In genomic region chr16:21727344-21727743, GRCh38 we compare ENCODE assay signal across 20 cellular contexts.
DNase-seq lines count a peak whose midpoint lies in the region; ATAC-seq and TF ChIP-seq lines count a peak whose summit lies in the region.
"Had no signal": no experiment of that assay in that cellular context is flagged by ENCODE, and none has a peak within 500 bp of the region (broad histone marks: within the 10 kb centered on the region; RNA-seq: fewer than 3 reads in every experiment).

No MANE protein-coding gene starts in this region.

- H3K9me3 Mint-ChIP-seq in endodermal cell = no peaks in the 10 kb centered on the region

- H3K4me1 ChIP-seq in OCI-LY3 (ENCODE audit: low read length) (peaks cover 16% of the 10 kb centered on the region), endodermal cell (ENCODE audit: control insufficient read depth, insufficient read depth, low read length) (no peaks in the 10 kb centered on the region), prostate gland (replicated peaks) (no peaks in the 10 kb centered on the region)
- H3K4me1 ChIP-seq: SJSA1 had no signal

- H3K36me3 Mint-ChIP-seq in endodermal cell (ENCODE audit: low read depth) = no peaks in the 10 kb centered on the region

- no peaks in the 10 kb centered on the region for H3K79me2 ChIP-seq in OCI-LY3 (ENCODE audit: low read length)

- H3K9ac ChIP-seq in OCI-LY3 (ENCODE audit: low read length) (no peak overlapping the region), endodermal cell (ENCODE audit: extremely low read depth, low read length, poor library complexity, severe bottlenecking) (no peak overlapping the region)
- H3K9ac ChIP-seq: KMS-11 had no signal

- intact Hi-C loops in prostate gland (cut with DNase I) = no loop called here

- no peaks in the 10 kb centered on the region for H4K20me1 ChIP-seq in OCI-LY3 (ENCODE audit: insufficient read depth, low read length)

- H3K36me3 ChIP-seq in OCI-LY3 (replicated peaks; ENCODE audit: low read depth, low read length) (peaks cover 5% of the 10 kb centered on the region), endodermal cell (ENCODE audit: control insufficient read depth, insufficient read depth, low read length) (no peaks in the 10 kb centered on the region), prostate gland (no peaks in the 10 kb centered on the region)
- H3K36me3 ChIP-seq: SJSA1 had no signal

- TF ChIP-seq CTCF in GM12864 (IDR thresholded peaks at IDR 0.05; ENCODE audit: low read depth, low read length, missing control alignments) = peak; percentile 9
- peak; percentile 20 for TF ChIP-seq CTCF in OCI-LY3 (IDR thresholded peaks at IDR 0.05; ENCODE audit: low read depth, low read length)
- peak; percentile 12 for TF ChIP-seq CTCF in endodermal cell (conservative IDR thresholded peaks at IDR 0.05)
- TF ChIP-seq CTCF in prostate gland (IDR thresholded peaks at IDR 0.05) = no peak

- H3K4me3 ChIP-seq in GM12864 (ENCODE audit: low read depth, low read length) (no peak overlapping the region), OCI-LY3 (ENCODE audit: low read length) (no peak overlapping the region), endodermal cell (ENCODE audit: low read length) (no peak overlapping the region), prostate gland (no peak overlapping the region)
- H3K4me3 ChIP-seq: SJSA1 had no signal

- no peak overlapping the region for H3K4me2 ChIP-seq in OCI-LY3 (ENCODE audit: low read length)
- H3K4me2 ChIP-seq: KMS-11 had no signal

- no peaks in the 10 kb centered on the region for H3K4me1 Mint-ChIP-seq in endodermal cell
- H3K4me1 Mint-ChIP-seq: B cell had no signal

- H3K27ac ChIP-seq in OCI-LY3 (ENCODE audit: low read length) (no peak overlapping the region), endodermal cell (ENCODE audit: low read depth, low read length) (no peak overlapping the region), prostate gland (no peak overlapping the region)
- H3K27ac ChIP-seq: KMS-11, SJSA1 had no signal

- no peak overlapping the region for H3K4me3 Mint-ChIP-seq in endodermal cell
- H3K4me3 Mint-ChIP-seq: B cell had no signal

- peak; percentile 18 for DNase-seq in activated CD4-positive, alpha-beta T cell treated with anti-CD3 and anti-CD28 coated beads for 48 hours
- no peak for DNase-seq in activated CD4-positive, alpha-beta T cell treated with anti-CD3 and anti-CD28 coated beads for 4 hours
- DNase-seq in GM12864 (ENCODE audit: low read depth) = no peak
- DNase-seq in endodermal cell = no peak
- DNase-seq in prostate gland (ENCODE audit: low spot score) = no peak
- no peak for DNase-seq in NCI-H2107 treated with DMSO at 0.1 percent for 48 hours (lab: John Stamatoyannopoulos, UW; ENCODE audit: unreplicated experiment)
- DNase-seq: 8988T, COR-L47, DMS153, GF-D8, NCI-H1092, NCI-H1436 treated with DMSO at 0.1 percent for 48 hours, NCI-H2029, NCI-H2171, NCI-H526 had no signal

- no peak for ATAC-seq in HG02852 (IDR thresholded peaks at IDR 0.05; ENCODE audit: unreplicated experiment)

- no peak overlapping the region for H3K27ac Mint-ChIP-seq in endodermal cell
- H3K27ac Mint-ChIP-seq: B cell had no signal

- H3K27me3 ChIP-seq in OCI-LY3 (ENCODE audit: low read depth, low read length) (no peaks in the 10 kb centered on the region), endodermal cell (ENCODE audit: control insufficient read depth, insufficient read depth, low read length, poor library complexity, severe bottlenecking) (peaks cover 5% of the 10 kb centered on the region), prostate gland (replicated peaks; ENCODE audit: insufficient read depth) (no peaks in the 10 kb centered on the region)
- H3K27me3 ChIP-seq: SJSA1 had no signal

- no peak for TF ChIP-seq POLR2A in prostate gland (IDR thresholded peaks at IDR 0.05)

- WGBS in endodermal cell (ENCODE audit: insufficient coverage in 1 of 2, insufficient read length in 1 of 2), 2 experiments = 94 to 97% methylated on average over 3 of the region's 3 CpGs
- WGBS in prostate gland = 79% methylated on average over 3 of the region's 3 CpGs

- H2AFZ ChIP-seq in OCI-LY3 (ENCODE audit: low read depth, low read length) = no peak overlapping the region

- no peaks in the 10 kb centered on the region for H3K9me3 ChIP-seq in OCI-LY3 (ENCODE audit: insufficient read depth, low read length)
- no peaks in the 10 kb centered on the region for H3K9me3 ChIP-seq in endodermal cell (ENCODE audit: control insufficient read depth, low read length)
- H3K9me3 ChIP-seq in prostate gland = no peaks in the 10 kb centered on the region
- H3K9me3 ChIP-seq: SJSA1 had no signal

- H3K27me3 Mint-ChIP-seq in endodermal cell (ENCODE audit: insufficient read depth) = no peaks in the 10 kb centered on the region

Comparison
In these comparisons a context has a peak if more than half of its experiments do, and no peak if none do; other contexts are left out.
1. CTCF ChIP-seq: peak in GM12864 (single experiment), OCI-LY3 (single experiment) and endodermal cell (single experiment); none in prostate gland (0 of 4).